Comparison of ENCODE assay signal across 6 cellular contexts in the genomic region with DNA sequence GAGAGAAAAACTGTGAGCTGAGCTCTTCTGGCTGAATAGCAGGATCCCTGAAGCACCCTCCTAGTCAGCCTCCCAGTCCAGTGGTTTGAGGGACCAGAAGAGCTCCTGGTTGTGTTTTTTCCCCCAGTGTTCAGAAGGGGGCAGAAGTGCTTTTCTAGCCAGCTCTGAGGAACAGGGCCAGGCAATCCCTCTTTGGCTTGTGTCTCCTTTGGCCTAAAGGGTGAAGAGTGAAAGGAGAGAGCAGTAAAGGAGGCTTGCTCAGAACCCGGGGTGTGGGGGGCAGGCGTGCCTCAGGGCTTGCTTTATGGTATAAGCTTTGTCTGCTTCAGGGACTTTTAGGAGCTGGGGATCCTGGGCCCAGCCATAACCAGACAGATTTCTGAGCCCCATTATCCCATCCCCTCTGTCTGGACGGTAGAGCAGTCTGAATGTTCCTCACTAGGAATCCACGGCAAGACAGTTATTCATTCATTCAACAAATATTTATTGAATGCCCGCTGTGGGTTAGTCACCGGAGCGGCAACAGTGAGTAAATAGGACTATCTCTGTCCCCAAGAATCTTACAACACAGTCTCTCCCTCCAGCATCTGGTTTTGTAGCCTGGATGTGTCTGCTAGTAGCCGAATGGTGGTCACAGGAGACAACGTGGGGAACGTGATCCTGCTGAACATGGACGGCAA. TPM values are rescaled to one million over a fixed set of nuclear protein-coding genes. Genes with fewer than 3 reads are reported as not detected.
DNase-seq lines count a peak whose midpoint lies in the region; ATAC-seq and TF ChIP-seq lines count a peak whose summit lies in the region.

No MANE protein-coding gene starts in this region.

- no peaks in the 10 kb centered on the region for H3K9me3 ChIP-seq in CD4-positive, alpha-beta memory T cell (ENCODE audit: control insufficient read depth in 1 of 2, low read length in 2 of 2)
- no peaks in the 10 kb centered on the region for H3K9me3 ChIP-seq in tibial nerve

- H3K36me3 Mint-ChIP-seq in CD4-positive, alpha-beta memory T cell = peaks cover 14 to 35% of the 10 kb centered on the region in 2 donors

- peak overlapping the region; percentile 56 to 82 (median 70) for H3K4me3 Mint-ChIP-seq in CD4-positive, alpha-beta memory T cell

- H3K27me3 Mint-ChIP-seq in CD4-positive, alpha-beta memory T cell = no peaks in the 10 kb centered on the region

- DNase-seq in CD4-positive, alpha-beta memory T cell = peak in 4 of 5 donors; percentile 11 to 61 (median 21)
- DNase-seq in NCI-H460 (ENCODE audit: extremely low read depth, low read depth) = peak; percentile 54
- no peak for DNase-seq in epithelial cell of proximal tubule (ENCODE audit: low read depth)
- DNase-seq in tibial nerve (ENCODE audit: low spot score in 2 of 2) = no peak

- no peak overlapping the region for H3K4me3 ChIP-seq in CD4-positive, alpha-beta memory T cell (ENCODE audit: low read length in 2 of 2)
- H3K4me3 ChIP-seq in epithelial cell of proximal tubule (ENCODE audit: low read depth, low read length) (no peak overlapping the region), tibial nerve (no peak overlapping the region)

- peak in 1 of 2 donors; percentile 27 for TF ChIP-seq EP300 in tibial nerve (IDR thresholded peaks at IDR 0.05)

- H3K36me3 ChIP-seq in CD4-positive, alpha-beta memory T cell (ENCODE audit: insufficient read depth, low read length) = peaks cover 5% of the 10 kb centered on the region
- H3K36me3 ChIP-seq in tibial nerve = peaks cover 0 to 59% (median 0%) of the 10 kb centered on the region in 3 donors

- peaks cover 0 to 2% (median 0%) of the 10 kb centered on the region in 8 donors for H3K9me3 Mint-ChIP-seq in CD4-positive, alpha-beta memory T cell

- TF ChIP-seq POLR2A in tibial nerve (IDR thresholded peaks at IDR 0.05) = no peak

- H3K27me3 ChIP-seq in CD4-positive, alpha-beta memory T cell (ENCODE audit: insufficient read depth, low read length) = no peaks in the 10 kb centered on the region
- no peaks in the 10 kb centered on the region for H3K27me3 ChIP-seq in tibial nerve

- peak overlapping the region; percentile 92 to 99 (median 97) for H3K27ac Mint-ChIP-seq in CD4-positive, alpha-beta memory T cell

- TF ChIP-seq CTCF in epithelial cell of proximal tubule (conservative IDR thresholded peaks at IDR 0.05; ENCODE audit: low read depth, low read length) (peak; percentile 38), tibial nerve (IDR thresholded peaks at IDR 0.05) (peak in 2 of 5 experiments; percentile 33 to 56)

- WGBS in tibial nerve, 2 donors = 37 to 42% methylated on average over 11 of the region's 11 CpGs

- intact Hi-C loops in CD4-positive, alpha-beta memory T cell (cut with micrococcal nuclease) = loop anchor here (1.0 kb wide), 2 partner anchors 18 to 35 kb away; no protein-coding TSS in a partner anchor

- no peak for ATAC-seq in HG03045 (IDR thresholded peaks at IDR 0.05; ENCODE audit: unreplicated experiment)
- no peak for ATAC-seq in HG03097 (IDR thresholded peaks at IDR 0.05; ENCODE audit: low FRiP score, unreplicated experiment)

- POLR2A ChIA-PET in CD4-positive, alpha-beta memory T cell (lab: Charles Lee; ENCODE audit: partially characterized antibody) = interaction anchor here (0.9 to 7.8 kb wide), 6 partner anchors 14 to 178 kb away, joined by 3 to 61 read pairs (median 9); partner anchors contain the start of genes ACP2, DDB2 and MADD

- H3K4me1 Mint-ChIP-seq in CD4-positive, alpha-beta memory T cell = peaks cover 7 to 32% (median 23%) of the 10 kb centered on the region in 4 donors

- CTCF ChIA-PET in CD4-positive, alpha-beta memory T cell (lab: Charles Lee; ENCODE audit: partially characterized antibody) = interaction anchor here (0.9 to 4.6 kb wide), 14 partner anchors 14 to 619 kb away, joined by 3 to 25 read pairs (median 6); partner anchors contain the start of genes ACP2 and DDB2

- H3K27ac ChIP-seq in CD4-positive, alpha-beta memory T cell (ENCODE audit: low read depth, low read length) = peak overlapping the region; percentile 75
- H3K27ac ChIP-seq in tibial nerve = peak overlapping the region in 3 of 4 donors; percentile 1 to 52 (median 29)

- peaks cover 25% of the 10 kb centered on the region for H3K4me1 ChIP-seq in CD4-positive, alpha-beta memory T cell (ENCODE audit: insufficient read depth, low read length)
- peaks cover 0 to 20% (median 2%) of the 10 kb centered on the region in 4 donors for H3K4me1 ChIP-seq in tibial nerve

RNA-seq across cellular contexts. Expression of gene ACP2, which starts 14.5 kb away (rescaled TPM):
- total RNA-seq in CD4-positive, alpha-beta memory T cell = 10 to 100 TPM; 23.6 to 23.7 TPM
- 10 to 100 TPM; 11.4 to 19.0 TPM for polyA plus RNA-seq in CD4-positive, alpha-beta memory T cell
- 13.4 and 15.2 TPM in 2 replicates for total RNA-seq in NCI-H460 (2014; rRNA removed; shearing (Covaris generic))
- 19.5 and 19.8 TPM in 2 replicates for polyA plus RNA-seq in NCI-H460 (2014; cell fraction: nucleus; rRNA removed)
- total RNA-seq in epithelial cell of proximal tubule = 28.2 and 32.3 TPM in 2 replicates
- total RNA-seq in tibial nerve = 10 to 100 TPM; 38.5 to 88.1 (median 58.8) TPM

RNA-seq across cellular contexts. Expression of gene DDB2, which starts 19.4 kb away (rescaled TPM):
- 100 to 1,000 TPM; 129 to 132 TPM for total RNA-seq in CD4-positive, alpha-beta memory T cell
- 10 to 100 TPM; 36.2 to 40.2 TPM for polyA plus RNA-seq in CD4-positive, alpha-beta memory T cell
- 59.1 and 61.7 TPM in 2 replicates for total RNA-seq in NCI-H460 (2014; rRNA removed; shearing (Covaris generic))
- 61.1 and 64.9 TPM in 2 replicates for polyA plus RNA-seq in NCI-H460 (2014; cell fraction: nucleus; rRNA removed)
- total RNA-seq in epithelial cell of proximal tubule = 30.0 and 50.2 TPM in 2 replicates
- total RNA-seq in tibial nerve = 10 to 100 TPM; 43.8 to 82.8 (median 52.4) TPM

RNA-seq across cellular contexts. Expression of gene NR1H3, which starts 23.7 kb away (rescaled TPM):
- total RNA-seq in CD4-positive, alpha-beta memory T cell = 10 to 100 TPM; 17.8 to 20.0 TPM
- polyA plus RNA-seq in CD4-positive, alpha-beta memory T cell = 1 to 10 TPM; 3.3 to 7.8 TPM
- total RNA-seq in NCI-H460 (2014; rRNA removed; shearing (Covaris generic)) = 8.3 and 8.7 TPM in 2 replicates
- polyA plus RNA-seq in NCI-H460 (2014; cell fraction: nucleus; rRNA removed) = 19.0 and 33.9 TPM in 2 replicates
- total RNA-seq in epithelial cell of proximal tubule (8.5 and 9.6 TPM in 2 replicates), tibial nerve (100 to 1,000 TPM in 3 of 4 donors, 10 to 100 TPM in 1; 92.7 to 218 (median 124) TPM)

RNA-seq across cellular contexts. Expression of gene MADD, which starts 35.8 kb away (rescaled TPM):
- 100 to 1,000 TPM; 118 to 119 TPM for total RNA-seq in CD4-positive, alpha-beta memory T cell
- 10 to 100 TPM; 19.3 to 32.4 TPM for polyA plus RNA-seq in CD4-positive, alpha-beta memory T cell
- 13.1 and 15.2 TPM in 2 replicates for total RNA-seq in NCI-H460 (2014; rRNA removed; shearing (Covaris generic))
- polyA plus RNA-seq in NCI-H460 (2014; cell fraction: nucleus; rRNA removed) = 22.3 and 27.3 TPM in 2 replicates
- total RNA-seq in epithelial cell of proximal tubule = 14.0 and 24.7 TPM in 2 replicates
- total RNA-seq in tibial nerve = 10 to 100 TPM; 41.9 to 68.0 (median 52.2) TPM

RNA-seq across cellular contexts. Expression of gene PACSIN3, which starts 47.9 kb away (rescaled TPM):
- total RNA-seq in CD4-positive, alpha-beta memory T cell = 1 to 10 TPM in 1 of 2 experiments, not detected in 1; 1.3 TPM
- polyA plus RNA-seq in CD4-positive, alpha-beta memory T cell = under 1 TPM in 1 of 2 donors, not detected in 1; 0.23 TPM
- total RNA-seq in NCI-H460 (2014; rRNA removed; shearing (Covaris generic)) = 19.2 and 21.8 TPM in 2 replicates
- 46.7 and 52.6 TPM in 2 replicates for polyA plus RNA-seq in NCI-H460 (2014; cell fraction: nucleus; rRNA removed)
- total RNA-seq in epithelial cell of proximal tubule (66.7 and 74.4 TPM in 2 replicates), tibial nerve (10 to 100 TPM; 44.8 to 69.0 (median 61.6) TPM)

Comparison
In these comparisons a context has a peak if more than half of its experiments do, and no peak if none do; other contexts are left out.
1. DNase-seq: peak in CD4-positive, alpha-beta memory T cell (4 of 5) and NCI-H460 (single experiment); none in epithelial cell of proximal tubule (single experiment) and tibial nerve (0 of 2).